14 cellular contexts compared by ENCODE assay signal in the genomic region with DNA sequence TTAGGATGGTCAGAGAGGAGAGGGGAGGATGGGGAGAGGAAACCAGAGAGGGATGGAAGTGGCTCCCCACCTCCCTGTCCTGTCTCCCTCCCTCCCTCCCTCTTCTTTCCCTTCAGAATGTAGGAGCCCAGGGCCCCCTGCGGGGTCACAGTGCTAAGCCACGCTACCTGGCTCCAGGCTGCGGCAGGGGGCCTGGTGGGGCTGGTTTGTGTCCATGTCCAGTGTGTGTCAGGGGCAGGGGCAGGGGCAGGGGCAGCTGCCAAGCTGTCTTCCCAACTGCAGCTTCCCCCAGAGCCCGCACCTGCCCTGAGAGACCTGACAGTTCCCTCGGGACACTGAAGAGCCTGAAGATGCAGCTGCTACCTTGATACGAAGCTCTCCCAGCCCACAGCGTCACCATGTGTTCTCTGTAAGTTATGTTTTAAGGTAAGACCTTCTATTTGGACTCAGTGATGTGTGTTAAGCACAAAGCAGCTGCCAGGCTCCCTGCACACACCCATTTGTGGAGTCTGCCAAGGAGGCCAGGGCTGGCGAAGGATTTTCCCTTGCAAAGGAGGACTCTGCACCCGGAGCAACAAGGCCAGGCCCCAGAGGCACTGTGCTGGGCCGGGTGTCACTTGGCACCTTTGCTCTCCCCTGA.
DNase-seq lines count a peak whose midpoint lies in the region; ATAC-seq and TF ChIP-seq lines count a peak whose summit lies in the region.
"Had no signal": no experiment of that assay in that cellular context is flagged by ENCODE, and none has a peak within 500 bp of the region (broad histone marks: within the 10 kb centered on the region; RNA-seq: fewer than 3 reads in every experiment).

No MANE protein-coding gene starts in this region.

- DNase-seq in NCI-H510A treated with DMSO at 0.1 percent for 48 hours (lab: John Stamatoyannopoulos, UW) (peak; percentile 10), NCI-H510A (lab: John Stamatoyannopoulos, UW) (no peak), NCI-H2196 treated with DMSO at 0.1 percent for 48 hours (lab: John Stamatoyannopoulos, UW; ENCODE audit: unreplicated experiment) (peak; percentile 20), colonic mucosa (peak; percentile 57)
- DNase-seq in activated T-cell treated with anti-CD3 and anti-CD28 coated beads, Interleukin-2, amount 50 U/mL, for 72 hours = no peak
- DNase-seq in activated effector memory CD4-positive, alpha-beta T cell treated with Interleukin-2 at 50 U/mL for 16 hours = no peak
- DNase-seq: GF-D8, hippocampal formation, MV-4-11 had no signal

- ATAC-seq in stimulated activated memory B cell treated with anti-CD40 and anti-IgM and Interleukin-4, amounts not matched to agents 10 μg/mL and 1 μg/mL and 100 μg/mL, for 72 hours = peak; percentile 49
- ATAC-seq in activated T-cell treated with anti-CD3 and anti-CD28 coated beads, Interleukin-2, amount 50 U/mL, for 72 hours (replicated peaks in 1 of 2) = no peak
- ATAC-seq in HG03039 (IDR thresholded peaks at IDR 0.05; ENCODE audit: unreplicated experiment) = no peak
- ATAC-seq: HCT116, sciatic nerve had no signal

- peaks cover 12% of the 10 kb centered on the region for H3K27me3 Mint-ChIP-seq in stimulated activated memory B cell treated with anti-CD40 and anti-IgM and Interleukin-4, amounts not matched to agents 10 μg/mL and 1 μg/mL and 100 μg/mL, for 72 hours
- peaks cover 13% of the 10 kb centered on the region for H3K27me3 Mint-ChIP-seq in activated T-cell treated with anti-CD3 and anti-CD28 coated beads, Interleukin-2, amount 50 U/mL, for 72 hours (ENCODE audit: low read depth)

- H3K4me3 ChIP-seq in colonic mucosa = no peak overlapping the region
- H3K4me3 ChIP-seq: adrenal gland had no signal

- no peak overlapping the region for H3K4me3 Mint-ChIP-seq in stimulated activated memory B cell treated with anti-CD40 and anti-IgM and Interleukin-4, amounts not matched to agents 10 μg/mL and 1 μg/mL and 100 μg/mL, for 72 hours
- H3K4me3 Mint-ChIP-seq in activated T-cell treated with anti-CD3 and anti-CD28 coated beads, Interleukin-2, amount 50 U/mL, for 72 hours = no peak overlapping the region

- H3K36me3 Mint-ChIP-seq in stimulated activated memory B cell treated with anti-CD40 and anti-IgM and Interleukin-4, amounts not matched to agents 10 μg/mL and 1 μg/mL and 100 μg/mL, for 72 hours = no peaks in the 10 kb centered on the region
- H3K36me3 Mint-ChIP-seq in activated T-cell treated with anti-CD3 and anti-CD28 coated beads, Interleukin-2, amount 50 U/mL, for 72 hours (ENCODE audit: insufficient read depth in 2 of 2) = no peaks in the 10 kb centered on the region

- H3K27ac Mint-ChIP-seq in stimulated activated memory B cell treated with anti-CD40 and anti-IgM and Interleukin-4, amounts not matched to agents 10 μg/mL and 1 μg/mL and 100 μg/mL, for 72 hours = no peak overlapping the region
- H3K27ac Mint-ChIP-seq in activated T-cell treated with anti-CD3 and anti-CD28 coated beads, Interleukin-2, amount 50 U/mL, for 72 hours = no peak overlapping the region

- TF ChIP-seq CTCF in colonic mucosa (IDR thresholded peaks at IDR 0.05) = no peak

- no peaks in the 10 kb centered on the region for H3K36me3 ChIP-seq in colonic mucosa
- H3K36me3 ChIP-seq: adrenal gland had no signal

- H3K9ac ChIP-seq in colonic mucosa (ENCODE audit: low read depth in 2 of 2, low read length in 2 of 2) = no peak overlapping the region

- H3K27ac ChIP-seq in colonic mucosa = no peak overlapping the region
- H3K27ac ChIP-seq: adrenal gland had no signal

- no peaks in the 10 kb centered on the region for H3K9me3 Mint-ChIP-seq in stimulated activated memory B cell treated with anti-CD40 and anti-IgM and Interleukin-4, amounts not matched to agents 10 μg/mL and 1 μg/mL and 100 μg/mL, for 72 hours
- no peaks in the 10 kb centered on the region for H3K9me3 Mint-ChIP-seq in activated T-cell treated with anti-CD3 and anti-CD28 coated beads, Interleukin-2, amount 50 U/mL, for 72 hours

- no peaks in the 10 kb centered on the region for H3K9me3 ChIP-seq in colonic mucosa
- H3K9me3 ChIP-seq: adrenal gland had no signal

- no peaks in the 10 kb centered on the region for H3K27me3 ChIP-seq in colonic mucosa
- H3K27me3 ChIP-seq: adrenal gland had no signal

- intact Hi-C loops in colonic mucosa (cut with DNase I) = loop anchor here (10.0 kb wide), 1 partner anchor 111 kb away; no protein-coding TSS in a partner anchor

- H3K4me1 Mint-ChIP-seq in stimulated activated memory B cell treated with anti-CD40 and anti-IgM and Interleukin-4, amounts not matched to agents 10 μg/mL and 1 μg/mL and 100 μg/mL, for 72 hours = peaks cover 49% of the 10 kb centered on the region
- H3K4me1 Mint-ChIP-seq in activated T-cell treated with anti-CD3 and anti-CD28 coated beads, Interleukin-2, amount 50 U/mL, for 72 hours (ENCODE audit: low read depth) = peaks cover 46% of the 10 kb centered on the region

- H3K4me1 ChIP-seq in colonic mucosa = no peaks in the 10 kb centered on the region
- H3K4me1 ChIP-seq: adrenal gland had no signal

Comparison
In these comparisons a context has a peak if more than half of its experiments do, and no peak if none do; other contexts are left out.
1. DNase-seq: peak in NCI-H510A treated with DMSO at 0.1 percent for 48 hours (single experiment), NCI-H2196 treated with DMSO at 0.1 percent for 48 hours (single experiment) and colonic mucosa (single experiment); none in NCI-H510A (single experiment), activated T-cell treated with anti-CD3 and anti-CD28 coated beads, Interleukin-2, amount 50 U/mL, for 72 hours (0 of 2) and activated effector memory CD4-positive, alpha-beta T cell treated with Interleukin-2 at 50 U/mL for 16 hours (single experiment).